9 cellular contexts compared by ENCODE assay signal in genomic region chr9:93500571-93501298, GRCh38. TPM values are rescaled to one million over a fixed set of nuclear protein-coding genes. Genes with fewer than 3 reads are reported as not detected.
DNase-seq lines count a peak whose midpoint lies in the region; ATAC-seq, FAIRE-seq and TF ChIP-seq lines count a peak whose summit lies in the region.
"Had no signal": no experiment of that assay in that cellular context is flagged by ENCODE, and none has a peak within 500 bp of the region (broad histone marks: within the 10 kb centered on the region; RNA-seq: fewer than 3 reads in every experiment).

No MANE protein-coding gene starts in this region.

- POLR2A ChIA-PET in HEK293 (lab: Yijun Ruan, JAX) = no interaction called here

- H3K4me3 ChIP-seq in HEK293 (ENCODE audit: low read depth, low read length) = no peak overlapping the region
- peak overlapping the region; percentile 44 for H3K4me3 ChIP-seq in WI38 (ENCODE audit: low read depth, low read length)
- peak overlapping the region; percentile 65 for H3K4me3 ChIP-seq in fibroblast of the aortic adventitia (ENCODE audit: low read depth, low read length)
- no peak overlapping the region for H3K4me3 ChIP-seq in small intestine (ENCODE audit: low read depth in 1 of 2, low read length in 2 of 2)

- TF ChIP-seq CTCF in HEK293 (tag by site-specific recombination; IDR thresholded peaks at IDR 0.05) = no peak
- TF ChIP-seq CTCF in WI38 (IDR thresholded peaks at IDR 0.05; ENCODE audit: low read depth, low read length) = no peak
- TF ChIP-seq CTCF in fibroblast of the aortic adventitia (IDR thresholded peaks at IDR 0.05; ENCODE audit: insufficient read depth, low read length) = no peak

- ATAC-seq in GM19455 (IDR thresholded peaks at IDR 0.05; ENCODE audit: unreplicated experiment) (no peak), HG02870 (IDR thresholded peaks at IDR 0.05; ENCODE audit: unreplicated experiment) (no peak), HG02840 (IDR thresholded peaks at IDR 0.05; ENCODE audit: low FRiP score, unreplicated experiment) (no peak)

- H3K27me3 ChIP-seq in small intestine (ENCODE audit: control insufficient read depth in 2 of 2, insufficient read depth in 2 of 2, low read length in 2 of 2) = no peaks in the 10 kb centered on the region

- peaks cover 5% of the 10 kb centered on the region; the same call in 1 of the 2 replicates for H3K4me1 ChIP-seq in HEK293 (ENCODE audit: control insufficient read depth, insufficient read depth, low read length)
- H3K4me1 ChIP-seq in small intestine (ENCODE audit: control insufficient read depth in 2 of 2, insufficient read depth in 1 of 2, low read depth in 1 of 2, low read length in 1 of 2) = peaks cover under 1 to 8% of the 10 kb centered on the region in 2 donors

- H3K9me3 ChIP-seq in HEK293 (ENCODE audit: control insufficient read depth, insufficient read depth, low read depth, low read length) (no peaks in the 10 kb centered on the region), small intestine (ENCODE audit: control insufficient read depth, low read depth) (no peaks in the 10 kb centered on the region)

- CTCF ChIA-PET in HEK293 (lab: Yijun Ruan, JAX) = no interaction called here

- H3K36me3 ChIP-seq in HEK293 (ENCODE audit: control insufficient read depth in 2 of 2, insufficient read depth in 1 of 2, low read length in 2 of 2) = peaks cover 0 to 73% of the 10 kb centered on the region in 2 experiments; a peak in 1 of 3 replicates
- peaks cover 6 to 7% of the 10 kb centered on the region in 2 donors for H3K36me3 ChIP-seq in small intestine (ENCODE audit: control insufficient read depth in 2 of 2, insufficient read depth in 2 of 2, low read length in 2 of 2)

- FAIRE-seq in small intestine (lab: Jason Lieb, UNC) = no peak

- 68 to 89% (median 84%) methylated on average over 4 of the region's 4 CpGs for WGBS in small intestine, 3 donors

- H3K27ac ChIP-seq in HEK293 (ENCODE audit: extremely low read depth, low read depth, low read length) (no peak overlapping the region), small intestine (ENCODE audit: low read depth in 1 of 2, low read length in 1 of 2) (peak overlapping the region; percentile 12 to 45)

- no peak for DNase-seq in fibroblast of the aortic adventitia (ENCODE audit: low read depth)
- DNase-seq in small intestine = no peak
- DNase-seq in GOT3 (lab: John Stamatoyannopoulos, UW) = no peak
- DNase-seq: head of caudate nucleus had no signal

TF ChIP-seq in HEK293, 187 proteins besides CTCF, POLR2A, EP300 and RAD21:
- TF ChIP-seq SP2 (tag by site-specific recombination; IDR thresholded peaks at IDR 0.05) (no peak), ZNF792 (tag by site-specific recombination; IDR thresholded peaks at IDR 0.05) (0 out of 2 replicates have a peak, but pooled peaks have one; percentile 53)
TF ChIP-seq in HEK293: peak in this region for 1.

RNA-seq across cellular contexts. Expression of gene FAM120AOS, which starts 47.4 kb away (rescaled TPM):
- total RNA-seq in fibroblast of the aortic adventitia (ENCODE audit: low replicate concordance) = 44.6 and 60.5 TPM in 2 replicates
- 10 to 100 TPM; 29.7 to 32.7 (median 31.3) TPM for polyA plus RNA-seq in small intestine

RNA-seq across cellular contexts. Expression of gene FAM120A, which starts 49.2 kb away (rescaled TPM):
- total RNA-seq in fibroblast of the aortic adventitia (ENCODE audit: low replicate concordance) = 55.7 and 116 TPM in 2 replicates
- polyA plus RNA-seq in small intestine = 10 to 100 TPM; 36.2 to 82.9 (median 48.3) TPM

Comparison
In these comparisons a context has a peak if more than half of its experiments do, and no peak if none do; other contexts are left out.
1. H3K4me3 ChIP-seq: peak in WI38 (single experiment) and fibroblast of the aortic adventitia (single experiment); none in HEK293 (single experiment) and small intestine (0 of 2).